ENCODE assay signal across 21 cellular contexts in genomic region chr19:38207543-38207942, GRCh38. TPM values are rescaled to one million over a fixed set of nuclear protein-coding genes. Genes with fewer than 3 reads are reported as not detected.
"Had no signal": no experiment of that assay in that cellular context is flagged by ENCODE, and none has a peak within 500 bp of the region (broad histone marks: within the 10 kb centered on the region; RNA-seq: fewer than 3 reads in every experiment).

No MANE protein-coding gene starts in this region.

- H3K4me2 ChIP-seq: hepatocyte had no signal

- DNase-seq: erythroblast; foreskin keratinocyte; kidney; left cardiac atrium; left ventricle myocardium inferior; lower lobe of right lung; midbrain; psoas muscle; retina; right lobe of liver; stimulated activated CD4-positive, alpha-beta T cell treated with anti-CD3 and anti-CD28 coated beads, Interleukin-4, amount 100 ng/mL, for 1 hour; stimulated activated CD8-positive, alpha-beta memory T cell treated with anti-CD3 and anti-CD28 coated beads, Interleukin-4, amount 100 ng/mL, for 48 hours; stimulated activated naive CD8-positive, alpha-beta T cell treated with anti-CD3 and anti-CD28 coated beads, Interleukin-15, Interleukin-2, amounts not matched to agents 100 U/mL and 50 U/mL, for 24 hours; transverse colon had no signal

- H3K4me3 ChIP-seq: hepatocyte, left ventricle myocardium inferior, lower lobe of right lung, psoas muscle, right lobe of liver, transverse colon had no signal

- H3K9me3 Mint-ChIP-seq: memory B cell; natural killer cell treated with Interleukin-12 subunit alpha and Interleukin-12 subunit beta and Interleukin-15 and Interleukin-18, amount 100 ng/mL, for 72 hours; stimulated activated effector memory CD8-positive, alpha-beta T cell treated with anti-CD3 and anti-CD28 coated beads, Interleukin-12 subunit alpha, Interleukin-12 subunit beta, amount 100 ng/mL, for 72 hours had no signal

- H3K27ac Mint-ChIP-seq: memory B cell; natural killer cell treated with Interleukin-12 subunit alpha and Interleukin-12 subunit beta and Interleukin-15 and Interleukin-18, amount 100 ng/mL, for 72 hours; stimulated activated effector memory CD8-positive, alpha-beta T cell treated with anti-CD3 and anti-CD28 coated beads, Interleukin-12 subunit alpha, Interleukin-12 subunit beta, amount 100 ng/mL, for 72 hours had no signal

- H3K27ac ChIP-seq: foreskin keratinocyte, hepatocyte, left ventricle myocardium inferior, lower lobe of right lung, neutrophil, psoas muscle, right lobe of liver, transverse colon had no signal

- H3K79me2 ChIP-seq: hepatocyte had no signal

- H3K4me3 Mint-ChIP-seq: memory B cell; natural killer cell treated with Interleukin-12 subunit alpha and Interleukin-12 subunit beta and Interleukin-15 and Interleukin-18, amount 100 ng/mL, for 72 hours; stimulated activated effector memory CD8-positive, alpha-beta T cell treated with anti-CD3 and anti-CD28 coated beads, Interleukin-12 subunit alpha, Interleukin-12 subunit beta, amount 100 ng/mL, for 72 hours had no signal

- FAIRE-seq: endothelial cell of umbilical vein, kidney had no signal

- H2AFZ ChIP-seq: hepatocyte had no signal

- H3K9me3 ChIP-seq: left ventricle myocardium inferior, lower lobe of right lung, neutrophil, psoas muscle, right lobe of liver, transverse colon had no signal

- H3K27me3 ChIP-seq: hepatocyte, right lobe of liver had no signal

- ATAC-seq: foreskin keratinocyte; left cardiac atrium; lower lobe of right lung; natural killer cell treated with Interleukin-12 subunit alpha and Interleukin-12 subunit beta and Interleukin-15 and Interleukin-18, amount 100 ng/mL, for 72 hours; psoas muscle; right lobe of liver; stimulated activated effector memory CD8-positive, alpha-beta T cell treated with anti-CD3 and anti-CD28 coated beads, Interleukin-12 subunit alpha, Interleukin-12 subunit beta, amount 100 ng/mL, for 72 hours; stimulated activated naive CD8-positive, alpha-beta T cell treated with anti-CD3 and anti-CD28 coated beads, Interleukin-15, Interleukin-2, amounts not matched to agents 100 U/mL and 50 U/mL, for 24 hours had no signal

- H3K4me1 ChIP-seq: psoas muscle, right lobe of liver had no signal

RNA-seq across cellular contexts. Expression of gene DPF1, which starts 16.5 kb away (rescaled TPM):
- total RNA-seq: kidney, lower lobe of right lung, psoas muscle, right lobe of liver, transverse colon, ureter had no signal

RNA-seq across cellular contexts. Expression of gene PPP1R14A, which starts 48.6 kb away (rescaled TPM):
- total RNA-seq: natural killer cell treated with Interleukin-12 subunit alpha and Interleukin-12 subunit beta and Interleukin-15 and Interleukin-18, amount 100 ng/mL, for 72 hours had no signal
